Comparison of ENCODE assay signal across 1 cellular context in the genomic region with DNA sequence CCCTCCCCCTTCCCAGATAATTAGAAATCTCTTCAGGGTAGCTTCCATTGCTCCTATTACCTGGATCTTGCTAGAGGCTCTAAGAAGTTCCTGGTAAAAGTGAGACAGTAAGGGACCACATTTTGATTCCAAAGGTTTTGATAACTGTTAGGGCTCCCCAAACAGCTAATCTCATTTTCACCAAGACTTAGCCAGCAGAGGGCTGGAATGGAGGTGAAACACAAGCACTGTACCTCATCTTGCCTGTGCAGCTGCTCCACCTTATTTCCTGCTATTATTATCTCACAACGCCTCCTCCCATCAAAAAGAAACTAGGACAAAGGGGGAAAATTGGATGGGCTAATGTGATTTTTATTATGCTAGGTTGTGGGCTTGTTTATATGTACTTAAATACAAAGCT.
TF ChIP-seq lines count a peak whose summit lies in the region.

No MANE protein-coding gene starts in this region.

TF ChIP-seq in HCT116, 20 proteins besides CTCF, POLR2A, EP300 and RAD21:
- no peak for TF ChIP-seq TCF7L2 (IDR thresholded peaks at IDR 0.05; ENCODE audit: borderline replicate concordance, extremely low read depth, insufficient read depth, insufficient read length)
- no peak for TF ChIP-seq CBX3 (IDR thresholded peaks at IDR 0.05; ENCODE audit: low read depth)
- no peak for TF ChIP-seq FOSL1 (IDR thresholded peaks at IDR 0.05; ENCODE audit: low read depth)
- TF ChIP-seq EGR1 (IDR thresholded peaks at IDR 0.05; ENCODE audit: low read depth) = no peak
- TF ChIP-seq, protein P1, sequence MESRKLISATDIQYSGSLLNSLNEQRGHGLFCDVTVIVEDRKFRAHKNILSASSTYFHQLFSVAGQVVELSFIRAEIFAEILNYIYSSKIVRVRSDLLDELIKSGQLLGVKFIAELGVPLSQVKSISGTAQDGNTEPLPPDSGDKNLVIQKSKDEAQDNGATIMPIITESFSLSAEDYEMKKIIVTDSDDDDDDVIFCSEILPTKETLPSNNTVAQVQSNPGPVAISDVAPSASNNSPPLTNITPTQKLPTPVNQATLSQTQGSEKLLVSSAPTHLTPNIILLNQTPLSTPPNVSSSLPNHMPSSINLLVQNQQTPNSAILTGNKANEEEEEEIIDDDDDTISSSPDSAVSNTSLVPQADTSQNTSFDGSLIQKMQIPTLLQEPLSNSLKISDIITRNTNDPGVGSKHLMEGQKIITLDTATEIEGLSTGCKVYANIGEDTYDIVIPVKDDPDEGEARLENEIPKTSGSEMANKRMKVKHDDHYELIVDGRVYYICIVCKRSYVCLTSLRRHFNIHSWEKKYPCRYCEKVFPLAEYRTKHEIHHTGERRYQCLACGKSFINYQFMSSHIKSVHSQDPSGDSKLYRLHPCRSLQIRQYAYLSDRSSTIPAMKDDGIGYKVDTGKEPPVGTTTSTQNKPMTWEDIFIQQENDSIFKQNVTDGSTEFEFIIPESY (IDR thresholded peaks at IDR 0.05; ENCODE audit: extremely low read depth, insufficient replicate concordance, low read length) = no peak
- TF ChIP-seq SP1 (IDR thresholded peaks at IDR 0.05; ENCODE audit: low read depth) = no peak
- TF ChIP-seq ELF1 (IDR thresholded peaks at IDR 0.05; ENCODE audit: borderline replicate concordance, low read depth) = no peak
- TF ChIP-seq EZH2phosphoT487 (IDR thresholded peaks at IDR 0.05; ENCODE audit: borderline replicate concordance) = no peak
- TF ChIP-seq, protein P2, sequence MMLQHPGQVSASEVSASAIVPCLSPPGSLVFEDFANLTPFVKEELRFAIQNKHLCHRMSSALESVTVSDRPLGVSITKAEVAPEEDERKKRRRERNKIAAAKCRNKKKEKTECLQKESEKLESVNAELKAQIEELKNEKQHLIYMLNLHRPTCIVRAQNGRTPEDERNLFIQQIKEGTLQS (IDR thresholded peaks at IDR 0.05) = no peak
